Comparison of ENCODE assay signal across 1 cellular context in genomic region chr10:99527526-99528255, GRCh38.
TF ChIP-seq lines count a peak whose summit lies in the region.

No MANE protein-coding gene starts in this region.

TF ChIP-seq in K562, 482 proteins besides CTCF, POLR2A, EP300 and RAD21:
- peak; percentile 5 for TF ChIP-seq ZFP36 (IDR thresholded peaks at IDR 0.05; ENCODE audit: low read depth, low read length, partially characterized antibody)
- no peak for TF ChIP-seq TOE1 (IDR thresholded peaks at IDR 0.05; ENCODE audit: borderline replicate concordance)
- TF ChIP-seq TOE1 (CRISPR knock-in tag; IDR thresholded peaks at IDR 0.05; ENCODE audit: borderline replicate concordance, low read depth): no peak
